7 cellular contexts compared by ENCODE assay signal in the genomic region with DNA sequence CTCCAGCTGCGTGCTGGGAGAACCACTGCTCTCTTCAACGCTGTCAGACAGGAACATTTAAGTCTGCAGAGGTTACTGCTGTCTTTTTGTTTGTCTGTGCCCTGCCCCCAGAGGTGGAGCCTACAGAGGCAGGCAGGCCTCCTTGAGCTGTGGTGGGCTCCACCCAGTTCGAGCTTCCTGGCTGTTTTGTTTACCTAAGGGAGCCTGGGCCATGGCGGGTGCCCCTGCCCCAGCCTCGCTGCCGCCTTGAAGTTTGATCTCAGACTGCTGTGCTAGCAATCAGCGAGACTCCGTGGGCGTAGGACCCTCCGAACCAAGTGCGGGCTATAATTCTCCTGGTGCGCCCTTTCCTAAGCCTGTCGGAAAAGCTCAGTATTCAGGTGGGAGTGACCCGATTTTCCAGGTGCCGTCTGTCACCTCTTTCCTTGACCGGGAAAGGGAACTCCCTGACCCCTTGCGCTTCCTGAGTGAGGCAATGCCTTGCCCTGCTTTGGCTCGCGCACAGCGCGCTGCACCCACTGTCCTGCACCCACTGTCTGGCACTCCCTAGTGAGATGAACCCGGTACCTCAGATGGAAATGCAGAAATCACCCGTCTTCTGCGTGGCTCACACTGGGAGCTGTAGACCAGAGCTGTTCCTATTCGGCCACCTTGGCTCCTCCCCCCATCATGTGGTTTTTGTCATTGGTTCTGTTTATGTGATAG.
DNase-seq lines count a peak whose midpoint lies in the region; ATAC-seq and TF ChIP-seq lines count a peak whose summit lies in the region.
"Not testable (repeated sequence)": the region's sequence is repeated elsewhere in the genome, so short reads cannot be mapped to it uniquely, and the experiment has no call there.

No MANE protein-coding gene starts in this region.

- H3K9me3 ChIP-seq in endodermal cell (ENCODE audit: control insufficient read depth, low read length); neural progenitor cell (ENCODE audit: low read depth): not testable (repeated sequence)

- H3K9me3 Mint-ChIP-seq in GM23338 (peaks cover 12% of the 10 kb centered on the region; the same call in 2 of the 3 replicates), endodermal cell (peaks cover 43% of the 10 kb centered on the region), neural progenitor cell (peaks cover 19% of the 10 kb centered on the region), type B pancreatic cell (peaks cover 17% of the 10 kb centered on the region)

- not testable (repeated sequence) for H3K4me1 ChIP-seq in GM23338 (ENCODE audit: insufficient read depth); endodermal cell (ENCODE audit: control insufficient read depth, insufficient read depth, low read length)
- H3K4me1 ChIP-seq in neural progenitor cell: peaks cover 12% of the 10 kb centered on the region

- peak; percentile 27 for DNase-seq in GM23338 (ENCODE audit: low spot score)
- DNase-seq in NCI-H748 (lab: John Stamatoyannopoulos, UW; ENCODE audit: unreplicated experiment): peak; percentile 31
- DNase-seq in endodermal cell: peak; percentile 68
- peak; percentile 6 for DNase-seq in left kidney (ENCODE audit: low read depth, low spot score)
- DNase-seq in neural progenitor cell (ENCODE audit: low spot score); type B pancreatic cell (ENCODE audit: extremely low spot score, unreplicated experiment): not testable (repeated sequence)

- H4K20me1 ChIP-seq in GM23338 (replicated peaks; ENCODE audit: insufficient read depth); neural progenitor cell (ENCODE audit: low read depth): not testable (repeated sequence)

- H3K27ac Mint-ChIP-seq in GM23338, neural progenitor cell: not testable (repeated sequence)
- H3K27ac Mint-ChIP-seq in endodermal cell (peak overlapping the region; percentile 74), type B pancreatic cell (peak overlapping the region; percentile 25)

- ATAC-seq in GM23338: not testable (repeated sequence)

- H3K79me2 ChIP-seq in GM23338 (replicated peaks; ENCODE audit: insufficient read depth); neural progenitor cell (ENCODE audit: low read depth): not testable (repeated sequence)

- H3K36me3 ChIP-seq in GM23338 (ENCODE audit: insufficient read depth); endodermal cell (ENCODE audit: control insufficient read depth, insufficient read depth, low read length); neural progenitor cell: not testable (repeated sequence)

- WGBS in endodermal cell (ENCODE audit: insufficient coverage in 1 of 2, insufficient read length in 1 of 2), 2 experiments: 76 to 81% methylated on average over 12 to 25 of the region's 25 CpGs

- not testable (repeated sequence) for H3K36me3 Mint-ChIP-seq in GM23338 (ENCODE audit: low read depth); endodermal cell (ENCODE audit: low read depth); neural progenitor cell; type B pancreatic cell

- H3K4me3 Mint-ChIP-seq in GM23338 (peak overlapping the region; percentile 84), endodermal cell (peak overlapping the region; percentile 72), neural progenitor cell (peak overlapping the region; percentile 71), type B pancreatic cell (peak overlapping the region; percentile 80)

- H3K9ac ChIP-seq in endodermal cell (ENCODE audit: extremely low read depth, low read length, poor library complexity, severe bottlenecking); neural progenitor cell: not testable (repeated sequence)

- H3K27me3 ChIP-seq in GM23338 (ENCODE audit: insufficient read depth); endodermal cell (ENCODE audit: control insufficient read depth, insufficient read depth, low read length, poor library complexity, severe bottlenecking); neural progenitor cell: not testable (repeated sequence)

- H3F3A ChIP-seq in GM23338 (replicated peaks; ENCODE audit: low read depth): not testable (repeated sequence)
- peaks cover 13% of the 10 kb centered on the region for H3F3A ChIP-seq in neural progenitor cell (ENCODE audit: low read depth)

- H3K27me3 Mint-ChIP-seq in GM23338 (ENCODE audit: insufficient read depth, low read depth, poor library complexity); neural progenitor cell (ENCODE audit: insufficient read depth, low read depth); type B pancreatic cell: not testable (repeated sequence)
- H3K27me3 Mint-ChIP-seq in endodermal cell (ENCODE audit: insufficient read depth): peaks cover 17% of the 10 kb centered on the region

- peaks cover 13% of the 10 kb centered on the region for H3K4me1 Mint-ChIP-seq in GM23338
- H3K4me1 Mint-ChIP-seq in endodermal cell: peaks cover 11% of the 10 kb centered on the region
- H3K4me1 Mint-ChIP-seq in neural progenitor cell: peaks cover 17% of the 10 kb centered on the region
- H3K4me1 Mint-ChIP-seq in type B pancreatic cell (ENCODE audit: unreplicated experiment): not testable (repeated sequence)

- H3K4me3 ChIP-seq in GM23338 (peak overlapping the region; percentile 63), iPS-11a (ENCODE audit: low read depth, low read length) (peak overlapping the region; percentile 50), neural progenitor cell (peak overlapping the region; percentile 35)
- not testable (repeated sequence) for H3K4me3 ChIP-seq in endodermal cell (ENCODE audit: low read length)

- H3K27ac ChIP-seq in GM23338 (ENCODE audit: low read depth); endodermal cell (ENCODE audit: low read depth, low read length); neural progenitor cell: not testable (repeated sequence)

- not testable (repeated sequence) for H3K9me2 ChIP-seq in GM23338 (ENCODE audit: insufficient read depth)

- H2AFZ ChIP-seq in GM23338 (peak overlapping the region; percentile 69; the same call in 1 of the 2 replicates), neural progenitor cell (replicated peaks) (peak overlapping the region; percentile 82)

- not testable (repeated sequence) for TF ChIP-seq CTCF in GM23338 (conservative IDR thresholded peaks at IDR 0.05; ENCODE audit: low read depth in 2 of 2); endodermal cell (conservative IDR thresholded peaks at IDR 0.05); neural progenitor cell (IDR thresholded peaks at IDR 0.05); type B pancreatic cell (conservative IDR thresholded peaks at IDR 0.05)

- peak overlapping the region; percentile 72 for H3K4me2 ChIP-seq in GM23338
- peak overlapping the region; percentile 58 for H3K4me2 ChIP-seq in neural progenitor cell
